In genomic region chr9:111599092-111599947, GRCh38 we compare ENCODE assay signal across 8 cellular contexts. TPM values are rescaled to one million over a fixed set of nuclear protein-coding genes. Genes with fewer than 3 reads are reported as not detected.
DNase-seq lines count a peak whose midpoint lies in the region; ATAC-seq and TF ChIP-seq lines count a peak whose summit lies in the region.

Gene PTGR1 (minus strand): TSS chr9:111599647. CDS start chr9:111597422, 2,225 bp downstream.

- no peak for TF ChIP-seq POLR2A in NB4 (IDR thresholded peaks at IDR 0.05; ENCODE audit: extremely low read depth, insufficient read length)

- intact Hi-C loops in activated CD8-positive, alpha-beta T cell treated with anti-CD3 and anti-CD28 coated beads for 36 hours (cut with micrococcal nuclease) = loop anchor here (5.0 to 10.0 kb wide), 2 partner anchors 93 to 465 kb away; no protein-coding TSS in a partner anchor

- ATAC-seq in activated CD8-positive, alpha-beta T cell treated with anti-CD3 and anti-CD28 coated beads for 36 hours = peak; percentile 36
- ATAC-seq in memory B cell (ENCODE audit: low read depth) = peak; percentile 32
- peak; percentile 47 for ATAC-seq in stimulated activated naive CD8-positive, alpha-beta T cell treated with anti-CD3 and anti-CD28 coated beads, Interleukin-15, Interleukin-2, amounts not matched to agents 100 U/mL and 50 U/mL, for 24 hours

- H3K4me1 Mint-ChIP-seq in activated CD8-positive, alpha-beta T cell treated with anti-CD3 and anti-CD28 coated beads for 36 hours (ENCODE audit: low read depth) = peaks cover 11% of the 10 kb centered on the region
- H3K4me1 Mint-ChIP-seq in memory B cell = peaks cover 15% of the 10 kb centered on the region

- peak within 1 kb of the TSS; percentile 79 for H3K4me3 Mint-ChIP-seq in activated CD8-positive, alpha-beta T cell treated with anti-CD3 and anti-CD28 coated beads for 36 hours
- peak within 1 kb of the TSS; percentile 84 for H3K4me3 Mint-ChIP-seq in memory B cell

- H3K36me3 Mint-ChIP-seq in activated CD8-positive, alpha-beta T cell treated with anti-CD3 and anti-CD28 coated beads for 36 hours (ENCODE audit: low read depth) = no peaks in the 10 kb centered on the region
- H3K36me3 Mint-ChIP-seq in memory B cell = no peaks in the 10 kb centered on the region

- peaks cover 29% of the 10 kb centered on the region for H3K27me3 Mint-ChIP-seq in activated CD8-positive, alpha-beta T cell treated with anti-CD3 and anti-CD28 coated beads for 36 hours
- H3K27me3 Mint-ChIP-seq in memory B cell = peaks cover 18% of the 10 kb centered on the region

- CTCF ChIA-PET in activated CD8-positive, alpha-beta T cell treated with anti-CD3 and anti-CD28 coated beads for 36 hours (lab: Charles Lee) = interaction anchor here (0.8 to 1.4 kb wide), 8 partner anchors 11 to 476 kb away, joined by 3 to 25 read pairs (median 4); no protein-coding TSS in a partner anchor

- peak within 1 kb of the TSS; percentile 64 for H3K4me3 ChIP-seq in NB4 (ENCODE audit: low read depth, low read length)
- peak within 1 kb of the TSS; percentile 73 for H3K4me3 ChIP-seq in epithelial cell of esophagus (ENCODE audit: low read length)

- no peaks in the 10 kb centered on the region for H3K9me3 Mint-ChIP-seq in activated CD8-positive, alpha-beta T cell treated with anti-CD3 and anti-CD28 coated beads for 36 hours
- H3K9me3 Mint-ChIP-seq in memory B cell = no peaks in the 10 kb centered on the region

- POLR2A ChIA-PET in activated CD8-positive, alpha-beta T cell treated with anti-CD3 and anti-CD28 coated beads for 36 hours (lab: Charles Lee) = no interaction called here

- no peak within 1 kb of the TSS for H3K27ac Mint-ChIP-seq in activated CD8-positive, alpha-beta T cell treated with anti-CD3 and anti-CD28 coated beads for 36 hours
- no peak within 1 kb of the TSS for H3K27ac Mint-ChIP-seq in memory B cell

- DNase-seq in activated T-cell treated with anti-CD3 and anti-CD28 coated beads for 48 hours (ENCODE audit: low read depth) (peak; percentile 31), activated T-cell treated with anti-CD3 and anti-CD28 coated beads for 4 hours (no peak), NB4 (ENCODE audit: low read depth) (peak; percentile 70), epithelial cell of esophagus (ENCODE audit: low read depth) (peak; percentile 88), memory B cell (ENCODE audit: low spot score in 2 of 2) (peak; percentile 11 to 17), NAMALWA (ENCODE audit: low spot score) (no peak)
- peak; percentile 46 for DNase-seq in activated CD8-positive, alpha-beta T cell treated with anti-CD3 and anti-CD28 coated beads for 36 hours
- DNase-seq in stimulated activated naive CD8-positive, alpha-beta T cell treated with anti-CD3 and anti-CD28 coated beads, Interleukin-15, Interleukin-2, amounts not matched to agents 100 U/mL and 50 U/mL, for 24 hours = peak; percentile 38

- TF ChIP-seq CTCF in NB4 (IDR thresholded peaks at IDR 0.05; ENCODE audit: low read depth, low read length) = no peak
- no peak for TF ChIP-seq CTCF in activated CD8-positive, alpha-beta T cell treated with anti-CD3 and anti-CD28 coated beads for 36 hours (IDR thresholded peaks at IDR 0.05)
- TF ChIP-seq CTCF in epithelial cell of esophagus (IDR thresholded peaks at IDR 0.05; ENCODE audit: insufficient read depth, low read depth, low read length, missing control alignments) = no peak

RNA-seq across cellular contexts. Expression of gene PTGR1, which starts in this region (rescaled TPM):
- total RNA-seq in activated CD8-positive, alpha-beta T cell treated with anti-CD3 and anti-CD28 coated beads for 36 hours = 1 to 10 TPM; 1.7 to 1.8 TPM

Comparison
In these comparisons a context has a peak if more than half of its experiments do, and no peak if none do; other contexts are left out.
1. DNase-seq: peak in activated T-cell treated with anti-CD3 and anti-CD28 coated beads for 48 hours (single experiment), NB4 (single experiment), activated CD8-positive, alpha-beta T cell treated with anti-CD3 and anti-CD28 coated beads for 36 hours (single experiment), epithelial cell of esophagus (single experiment), memory B cell (2 of 2) and stimulated activated naive CD8-positive, alpha-beta T cell treated with anti-CD3 and anti-CD28 coated beads, Interleukin-15, Interleukin-2, amounts not matched to agents 100 U/mL and 50 U/mL, for 24 hours (single experiment); none in activated T-cell treated with anti-CD3 and anti-CD28 coated beads for 4 hours (single experiment) and NAMALWA (single experiment).
2. Peak in every context shown above with its lines, with median percentiles within 50 percentile points of each other: ATAC-seq.